Comparison of ENCODE assay signal across 8 cellular contexts in the genomic region with DNA sequence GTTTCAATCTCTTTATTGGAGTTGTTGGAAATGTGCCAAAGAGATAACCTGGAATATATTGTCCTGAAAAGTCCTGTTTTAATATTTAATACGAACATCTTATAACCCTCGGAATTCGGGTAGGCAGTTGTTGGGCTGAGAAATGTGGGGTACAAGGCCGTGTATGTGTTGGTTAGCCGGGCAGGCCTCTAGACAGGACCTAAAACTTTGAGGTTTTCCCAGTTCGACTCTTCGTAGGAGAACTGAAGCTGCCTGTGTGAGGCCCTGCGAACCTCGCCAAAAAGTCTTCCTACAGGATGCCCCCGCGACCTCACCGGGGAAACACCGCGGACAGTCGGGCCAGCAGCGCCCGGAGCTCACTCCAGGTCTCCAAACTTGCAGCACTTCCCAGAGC. TPM values are rescaled to one million over a fixed set of nuclear protein-coding genes. Genes with fewer than 3 reads are reported as not detected.
DNase-seq lines count a peak whose midpoint lies in the region; ATAC-seq, FAIRE-seq and TF ChIP-seq lines count a peak whose summit lies in the region.

No MANE protein-coding gene starts in this region.

- in situ Hi-C loops in G401 (cut with HindIII; ENCODE audit: low sequenced_read_pairs), result no loop called here

- H3K9me3 Mint-ChIP-seq in naive thymus-derived CD4-positive, alpha-beta T cell, result no peaks in the 10 kb centered on the region

- H3K4me1 Mint-ChIP-seq in naive thymus-derived CD4-positive, alpha-beta T cell, result peaks cover 27 to 61% (median 34%) of the 10 kb centered on the region in 7 donors

- H3K4me3 Mint-ChIP-seq in naive thymus-derived CD4-positive, alpha-beta T cell, result peak overlapping the region; percentile 73 to 92 (median 81)

- TF ChIP-seq CTCF in bronchial epithelial cell (IDR thresholded peaks at IDR 0.05; ENCODE audit: insufficient read depth, low read length, severe bottlenecking), result no peak

- CTCF ChIA-PET in naive thymus-derived CD4-positive, alpha-beta T cell (lab: Charles Lee), result no interaction called here

- POLR2A ChIA-PET in naive thymus-derived CD4-positive, alpha-beta T cell (lab: Charles Lee), result no interaction called here

- peaks cover 15 to 43% (median 24%) of the 10 kb centered on the region in 5 donors for H3K27me3 Mint-ChIP-seq in naive thymus-derived CD4-positive, alpha-beta T cell

- no peaks in the 10 kb centered on the region for H3K9me3 ChIP-seq in naive thymus-derived CD4-positive, alpha-beta T cell (ENCODE audit: control insufficient read depth in 2 of 3, low read length in 3 of 3)

- H3K36me3 ChIP-seq in bronchial epithelial cell (ENCODE audit: control insufficient read depth, insufficient read depth, low read length), result no peaks in the 10 kb centered on the region
- H3K36me3 ChIP-seq in naive thymus-derived CD4-positive, alpha-beta T cell (ENCODE audit: control insufficient read depth in 2 of 3, insufficient read depth in 3 of 3, low read length in 3 of 3), result no peaks in the 10 kb centered on the region

- no peak overlapping the region for H3K27ac ChIP-seq in naive thymus-derived CD4-positive, alpha-beta T cell (ENCODE audit: low read depth, low read length)

- H3K27ac Mint-ChIP-seq in naive thymus-derived CD4-positive, alpha-beta T cell, result peak overlapping the region in 2 of 9 donors; percentile 22 to 68

- TF ChIP-seq POLR2A in GM15510 (IDR thresholded peaks at IDR 0.05; ENCODE audit: borderline replicate concordance, extremely low read depth, insufficient read length), result peak; percentile 5

- peak overlapping the region; percentile 70 for H3K4me3 ChIP-seq in bronchial epithelial cell (ENCODE audit: low read depth, low read length)
- peak overlapping the region; percentile 48 for H3K4me3 ChIP-seq in naive thymus-derived CD4-positive, alpha-beta T cell (ENCODE audit: low read length)

- peak; percentile 10 for ATAC-seq in HG03565 (IDR thresholded peaks at IDR 0.05; ENCODE audit: unreplicated experiment)
- no peak for ATAC-seq in naive thymus-derived CD4-positive, alpha-beta T cell

- intact Hi-C loops in naive thymus-derived CD4-positive, alpha-beta T cell (cut with micrococcal nuclease), result loop anchor here (5.0 to 10.0 kb wide), 5 partner anchors 136 to 1241 kb away; partner anchors contain the start of genes FXN (in 1 of the 2), KLF9 (in 1 of the 2) and SMC5 (in 1 of the 2)

- peaks cover 0 to 11% (median 4%) of the 10 kb centered on the region in 5 donors for H3K36me3 Mint-ChIP-seq in naive thymus-derived CD4-positive, alpha-beta T cell

- FAIRE-seq in bronchial epithelial cell (lab: Jason Lieb, UNC) (no peak), RCC 7860 (lab: Jason Lieb, UNC) (no peak)

- H3K4me1 ChIP-seq in naive thymus-derived CD4-positive, alpha-beta T cell (ENCODE audit: control insufficient read depth in 2 of 2, insufficient read depth in 2 of 2, low read length in 2 of 2), result peaks cover 12 to 14% of the 10 kb centered on the region in 2 donors

- H3K27me3 ChIP-seq in bronchial epithelial cell (ENCODE audit: control insufficient read depth, insufficient read depth, low read length), result no peaks in the 10 kb centered on the region
- no peaks in the 10 kb centered on the region for H3K27me3 ChIP-seq in naive thymus-derived CD4-positive, alpha-beta T cell (ENCODE audit: control insufficient read depth in 2 of 2, insufficient read depth in 2 of 2, low read length in 2 of 2)

- DNase-seq in bronchial epithelial cell (ENCODE audit: low read depth) (no peak), RCC 7860 (ENCODE audit: low spot score) (no peak), G401 (ENCODE audit: low spot score) (no peak), OCI-M1 (lab: John Stamatoyannopoulos, UW) (no peak), mucosa of gallbladder (ENCODE audit: low spot score) (no peak)
- DNase-seq in naive thymus-derived CD4-positive, alpha-beta T cell, result no peak

RNA-seq across cellular contexts. Expression of gene TJP2, which starts 0.6 kb away (rescaled TPM):
- total RNA-seq in bronchial epithelial cell (80.3 and 85.6 TPM in 2 replicates), mucosa of gallbladder (116 TPM)
- 10 to 100 TPM; 10.5 to 27.3 (median 23.0) TPM for total RNA-seq in naive thymus-derived CD4-positive, alpha-beta T cell
- polyA plus RNA-seq in naive thymus-derived CD4-positive, alpha-beta T cell, result 10 to 100 TPM in 1 of 2 donors, 1 to 10 TPM in 1; 1.6 to 10.3 TPM
- total RNA-seq in G401 (2014; rRNA removed; shearing (Covaris generic)), result 1.7 and 5.1 TPM in 2 replicates
